Comparison of ENCODE assay signal across 8 cellular contexts in genomic region chr2:27442282-27442980, GRCh38. TPM values are rescaled to one million over a fixed set of nuclear protein-coding genes. Genes with fewer than 3 reads are reported as not detected.
DNase-seq lines count a peak whose midpoint lies in the region; ATAC-seq and TF ChIP-seq lines count a peak whose summit lies in the region.

TSS of gene KRTCAP3 (plus strand) at chr2:27442381. CDS start at chr2:27442413, 32 bp downstream.

- H3K36me3 Mint-ChIP-seq in activated naive CD8-positive, alpha-beta T cell treated with anti-CD3 and anti-CD28 coated beads for 36 hours, result peaks cover 24% of the 10 kb centered on the region

- peaks cover 4% of the 10 kb centered on the region for H3K36me3 ChIP-seq in kidney epithelial cell (ENCODE audit: control insufficient read depth, insufficient read depth, low read length)

- peak within 1 kb of the TSS; percentile 54 for H3K27ac Mint-ChIP-seq in activated naive CD8-positive, alpha-beta T cell treated with anti-CD3 and anti-CD28 coated beads for 36 hours

- peak within 1 kb of the TSS; percentile 24 for H3K4me3 Mint-ChIP-seq in activated naive CD8-positive, alpha-beta T cell treated with anti-CD3 and anti-CD28 coated beads for 36 hours

- H3K4me3 ChIP-seq in kidney epithelial cell (ENCODE audit: low read depth, low read length), result no peak within 1 kb of the TSS

- H3K27me3 ChIP-seq in kidney epithelial cell (ENCODE audit: control insufficient read depth, insufficient read depth, low read length), result no peaks in the 10 kb centered on the region

- ATAC-seq in GM19328 (IDR thresholded peaks at IDR 0.05; ENCODE audit: unreplicated experiment), result no peak

- TF ChIP-seq CTCF in kidney epithelial cell (IDR thresholded peaks at IDR 0.05; ENCODE audit: insufficient read depth, low read length, poor library complexity, severe bottlenecking), result no peak

- peaks cover 7% of the 10 kb centered on the region for H3K4me1 Mint-ChIP-seq in activated naive CD8-positive, alpha-beta T cell treated with anti-CD3 and anti-CD28 coated beads for 36 hours

- no peaks in the 10 kb centered on the region for H3K27me3 Mint-ChIP-seq in activated naive CD8-positive, alpha-beta T cell treated with anti-CD3 and anti-CD28 coated beads for 36 hours

- DNase-seq in DMS53 treated with DMSO at 0.1 percent for 48 hours (lab: John Stamatoyannopoulos, UW; ENCODE audit: unreplicated experiment), result peak; percentile 21
- peak; percentile 79 for DNase-seq in NCI-H510A (lab: John Stamatoyannopoulos, UW)
- peak; percentile 53 for DNase-seq in activated naive CD8-positive, alpha-beta T cell treated with anti-CD3 and anti-CD28 coated beads for 36 hours
- DNase-seq in kidney epithelial cell (ENCODE audit: low read depth), result no peak
- DNase-seq in stimulated activated CD4-positive, alpha-beta T cell treated with anti-CD3 and anti-CD28 coated beads, TNF-alpha, amount 100 ng/mL, for 4 hours (ENCODE audit: low read depth in 3 of 3), result peak in 2 of 3 experiments; percentile 18 to 53
- DNase-seq in Ammon's horn (ENCODE audit: low spot score), result no peak
- no peak for DNase-seq in pons (ENCODE audit: low spot score)

- no peaks in the 10 kb centered on the region for H3K9me3 Mint-ChIP-seq in activated naive CD8-positive, alpha-beta T cell treated with anti-CD3 and anti-CD28 coated beads for 36 hours

RNA-seq across cellular contexts. Expression of gene KRTCAP3, which starts in this region (rescaled TPM):
- total RNA-seq in activated naive CD8-positive, alpha-beta T cell treated with anti-CD3 and anti-CD28 coated beads for 36 hours, result 1 to 10 TPM; 7.4 to 9.9 TPM
- total RNA-seq in kidney epithelial cell, result 8.1 and 10.0 TPM in 2 replicates

Comparison
In these comparisons a context has a peak if more than half of its experiments do, and no peak if none do; other contexts are left out.
1. DNase-seq: peak in DMS53 treated with DMSO at 0.1 percent for 48 hours (single experiment), NCI-H510A (single experiment), activated naive CD8-positive, alpha-beta T cell treated with anti-CD3 and anti-CD28 coated beads for 36 hours (single experiment) and stimulated activated CD4-positive, alpha-beta T cell treated with anti-CD3 and anti-CD28 coated beads, TNF-alpha, amount 100 ng/mL, for 4 hours (2 of 3); none in kidney epithelial cell (single experiment), Ammon's horn (single experiment) and pons (single experiment).